ENCODE assay signal across 8 cellular contexts in the genomic region with DNA sequence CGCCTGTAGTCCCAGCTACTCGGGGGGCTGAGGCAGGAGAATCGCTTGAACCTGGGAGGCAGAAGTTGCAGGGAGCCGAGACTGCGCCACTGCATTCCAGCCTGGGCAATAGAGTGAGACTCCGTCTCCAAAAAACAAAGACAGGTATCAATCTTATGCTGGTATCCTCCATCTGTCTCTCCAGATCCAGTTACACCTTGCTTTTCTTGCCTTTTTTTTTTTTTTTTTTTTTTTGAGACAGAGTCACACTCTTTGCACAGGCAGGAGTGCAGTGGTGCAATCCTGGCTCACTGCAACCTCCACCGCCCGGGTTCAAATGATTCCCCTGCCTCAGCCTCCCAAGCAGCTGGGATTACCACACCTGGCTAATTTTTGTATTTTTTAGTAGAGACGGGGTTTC. TPM values are rescaled to one million over a fixed set of nuclear protein-coding genes. Genes with fewer than 3 reads are reported as not detected.
DNase-seq lines count a peak whose midpoint lies in the region; FAIRE-seq and TF ChIP-seq lines count a peak whose summit lies in the region.
"Not testable (repeated sequence)": the region's sequence is repeated elsewhere in the genome, so short reads cannot be mapped to it uniquely, and the experiment has no call there.

No MANE protein-coding gene starts in this region.

- H2AK5ac ChIP-seq in mesendoderm (ENCODE audit: low read length): not testable (repeated sequence)

- not testable (repeated sequence) for FAIRE-seq in astrocyte (lab: Jason Lieb, UNC)

- not testable (repeated sequence) for TF ChIP-seq POLR2A in spleen (IDR thresholded peaks at IDR 0.05)

- H3K79me1 ChIP-seq in mesendoderm (ENCODE audit: low read length): peaks cover 18% of the 10 kb centered on the region

- not testable (repeated sequence) for H3K36me3 Mint-ChIP-seq in T-helper 1 cell treated with Interleukin-12 subunit alpha and Interleukin-12 subunit beta and Interleukin-4 antibody, amounts not matched to agents 30 μg/mL and 1 μg/mL, for 36 hours (ENCODE audit: low read depth); activated T-cell treated with anti-CD3 and anti-CD28 coated beads, Interleukin-2, amount 50 U/mL, for 24 hours (ENCODE audit: low read depth); astrocyte (ENCODE audit: low read depth, unreplicated experiment)

- DNase-seq in activated T-cell treated with anti-CD3 and anti-CD28 coated beads, Interleukin-2, amount 50 U/mL, for 24 hours; astrocyte (ENCODE audit: low read depth); mesendoderm; spleen: not testable (repeated sequence)

- H3K4me1 ChIP-seq in BLaER1 (peaks cover 98% of the 10 kb centered on the region), astrocyte (ENCODE audit: insufficient read depth, low read length) (peaks cover 10% of the 10 kb centered on the region), mesendoderm (ENCODE audit: control insufficient read depth, low read depth, low read length) (peaks cover 17% of the 10 kb centered on the region), spleen (peaks cover 49 to 100% (median 96%) of the 10 kb centered on the region in 6 donors)

- not testable (repeated sequence) for H3K4me3 ChIP-seq in BLaER1; astrocyte (ENCODE audit: insufficient read depth, low read depth, low read length); mesendoderm (ENCODE audit: low read length)
- peak overlapping the region; percentile 17; the same call in 1 of the 2 replicates for H3K4me3 ChIP-seq in GM08714 (ENCODE audit: low read length)
- peak overlapping the region in 5 of 8 donors; percentile 2 to 57 (median 17) for H3K4me3 ChIP-seq in spleen

- H4K5ac ChIP-seq in mesendoderm (ENCODE audit: low read length): not testable (repeated sequence)

- H2AFZ ChIP-seq in astrocyte (ENCODE audit: low read depth, low read length): not testable (repeated sequence)

- H3K56ac ChIP-seq in mesendoderm (ENCODE audit: low read length): peak overlapping the region; percentile 73

- H2BK15ac ChIP-seq in mesendoderm (replicated peaks; ENCODE audit: low read depth): not testable (repeated sequence)

- H2BK5ac ChIP-seq in mesendoderm (ENCODE audit: low read length): not testable (repeated sequence)

- H3K27me3 ChIP-seq in BLaER1; astrocyte (ENCODE audit: insufficient read depth, low read length); mesendoderm (ENCODE audit: insufficient read depth, low read length, poor library complexity); spleen (replicated peaks in 1 of 7): not testable (repeated sequence)

- intact Hi-C loops in spleen (cut with DNase I; ENCODE audit: low total_unique reads): not testable (repeated sequence)

- H3K36me3 ChIP-seq in BLaER1; KOPT-K1 (ENCODE audit: insufficient read depth, low read length); astrocyte (ENCODE audit: insufficient read depth, low read length); mesendoderm (ENCODE audit: control insufficient read depth, insufficient read depth, low read length); spleen: not testable (repeated sequence)

- not testable (repeated sequence) for H3K18ac ChIP-seq in mesendoderm (ENCODE audit: low read length)

- H3K4me2 ChIP-seq in BLaER1 (peak overlapping the region; percentile 95), astrocyte (ENCODE audit: low read length) (peak overlapping the region; percentile 56)
- not testable (repeated sequence) for H3K4me2 ChIP-seq in mesendoderm (ENCODE audit: low read length)

- not testable (repeated sequence) for H3K9me3 ChIP-seq in BLaER1; KOPT-K1 (ENCODE audit: insufficient read depth, low read length, poor library complexity, severe bottlenecking); astrocyte (ENCODE audit: insufficient read depth, low read depth, low read length); spleen

- not testable (repeated sequence) for H3K9me3 Mint-ChIP-seq in T-helper 1 cell treated with Interleukin-12 subunit alpha and Interleukin-12 subunit beta and Interleukin-4 antibody, amounts not matched to agents 30 μg/mL and 1 μg/mL, for 36 hours; activated T-cell treated with anti-CD3 and anti-CD28 coated beads, Interleukin-2, amount 50 U/mL, for 24 hours; astrocyte (ENCODE audit: unreplicated experiment)

- peak overlapping the region; percentile 63 for H3K27ac ChIP-seq in BLaER1
- H3K27ac ChIP-seq in KOPT-K1 (ENCODE audit: low read depth, low read length, poor library complexity, severe bottlenecking): peak overlapping the region; percentile 92
- not testable (repeated sequence) for H3K27ac ChIP-seq in astrocyte (ENCODE audit: low read depth, low read length)
- H3K27ac ChIP-seq in mesendoderm (ENCODE audit: low read depth, low read length): peak overlapping the region; percentile 35
- H3K27ac ChIP-seq in spleen: peak overlapping the region in 7 of 8 donors; percentile 46 to 83 (median 76)

- H3K79me2 ChIP-seq in astrocyte (ENCODE audit: insufficient read depth, low read length) (peaks cover 91% of the 10 kb centered on the region), mesendoderm (ENCODE audit: control insufficient read depth, insufficient read depth, low read length) (peaks cover 30% of the 10 kb centered on the region)

- not testable (repeated sequence) for H4K8ac ChIP-seq in mesendoderm (ENCODE audit: low read depth, low read length)

- H3K4me3 Mint-ChIP-seq in T-helper 1 cell treated with Interleukin-12 subunit alpha and Interleukin-12 subunit beta and Interleukin-4 antibody, amounts not matched to agents 30 μg/mL and 1 μg/mL, for 36 hours: peak overlapping the region; percentile 38
- peak overlapping the region; percentile 52 for H3K4me3 Mint-ChIP-seq in activated T-cell treated with anti-CD3 and anti-CD28 coated beads, Interleukin-2, amount 50 U/mL, for 24 hours
- H3K4me3 Mint-ChIP-seq in astrocyte (ENCODE audit: unreplicated experiment): not testable (repeated sequence)

- H2BK120ac ChIP-seq in mesendoderm (ENCODE audit: low read depth, low read length): not testable (repeated sequence)

- not testable (repeated sequence) for H3K27ac Mint-ChIP-seq in T-helper 1 cell treated with Interleukin-12 subunit alpha and Interleukin-12 subunit beta and Interleukin-4 antibody, amounts not matched to agents 30 μg/mL and 1 μg/mL, for 36 hours; astrocyte (ENCODE audit: unreplicated experiment)
- H3K27ac Mint-ChIP-seq in activated T-cell treated with anti-CD3 and anti-CD28 coated beads, Interleukin-2, amount 50 U/mL, for 24 hours: peak overlapping the region; percentile 91

- H3K4me1 Mint-ChIP-seq in T-helper 1 cell treated with Interleukin-12 subunit alpha and Interleukin-12 subunit beta and Interleukin-4 antibody, amounts not matched to agents 30 μg/mL and 1 μg/mL, for 36 hours (ENCODE audit: low read depth): peaks cover 65% of the 10 kb centered on the region
- H3K4me1 Mint-ChIP-seq in activated T-cell treated with anti-CD3 and anti-CD28 coated beads, Interleukin-2, amount 50 U/mL, for 24 hours (ENCODE audit: low read depth): peaks cover 96% of the 10 kb centered on the region
- H3K4me1 Mint-ChIP-seq in astrocyte (ENCODE audit: low read depth, unreplicated experiment): peaks cover 62% of the 10 kb centered on the region

- not testable (repeated sequence) for TF ChIP-seq CTCF in astrocyte (IDR thresholded peaks at IDR 0.05; ENCODE audit: insufficient read depth, low read depth, low read length); spleen (IDR thresholded peaks at IDR 0.05 in 8 of 11, conservative IDR thresholded peaks at IDR 0.05 in 3 of 11)

- H3K23ac ChIP-seq in mesendoderm (ENCODE audit: low read length): not testable (repeated sequence)

- H3K4ac ChIP-seq in mesendoderm (ENCODE audit: low read depth, low read length): not testable (repeated sequence)

- peak overlapping the region; percentile 65 for H3K9ac ChIP-seq in BLaER1
- not testable (repeated sequence) for H3K9ac ChIP-seq in astrocyte (ENCODE audit: low read length); mesendoderm (ENCODE audit: low read length)

- H4K20me1 ChIP-seq in BLaER1: peaks cover 55% of the 10 kb centered on the region
- H4K20me1 ChIP-seq in astrocyte (ENCODE audit: insufficient read depth, low read length): peaks cover 95% of the 10 kb centered on the region

- no CpG with 5 or more reads among the region's 9 CpGs for WGBS in mesendoderm (ENCODE audit: extremely low coverage, insufficient coverage, low lambda C conversion rate)
- WGBS in spleen, 5 donors: 62 to 73% (median 68%) methylated on average over 9 of the region's 9 CpGs

- H3K27me3 Mint-ChIP-seq in T-helper 1 cell treated with Interleukin-12 subunit alpha and Interleukin-12 subunit beta and Interleukin-4 antibody, amounts not matched to agents 30 μg/mL and 1 μg/mL, for 36 hours (ENCODE audit: low read depth); activated T-cell treated with anti-CD3 and anti-CD28 coated beads, Interleukin-2, amount 50 U/mL, for 24 hours; astrocyte (ENCODE audit: low read depth, unreplicated experiment): not testable (repeated sequence)

RNA-seq across cellular contexts. Expression of a gene that starts 57.1 kb away (rescaled TPM):
- total RNA-seq in astrocyte (8.8 and 12.8 TPM in 2 replicates), spleen (10 to 100 TPM; 12.4 to 32.5 (median 19.1) TPM)
- polyA plus RNA-seq in mesendoderm (2013, experiment 1 of 2): 25.8 TPM
- 28.6 TPM for polyA plus RNA-seq in mesendoderm (2013, experiment 2 of 2)
- 10 to 100 TPM; 18.5 to 21.2 (median 19.2) TPM for polyA plus RNA-seq in spleen

RNA-seq across cellular contexts. Expression of a gene that starts 59.1 kb away (rescaled TPM):
- total RNA-seq in astrocyte (152 and 168 TPM in 2 replicates), spleen (100 to 1,000 TPM; 180 to 352 (median 238) TPM)
- polyA plus RNA-seq in mesendoderm (2013, experiment 1 of 2): 144 TPM
- polyA plus RNA-seq in mesendoderm (2013, experiment 2 of 2): 132 TPM
- polyA plus RNA-seq in spleen: 100 to 1,000 TPM in 1 of 3 donors, 10 to 100 TPM in 2; 66.8 to 117 (median 85.2) TPM
